15 cellular contexts compared by ENCODE assay signal in genomic region chr17:80100035-80100323, GRCh38. TPM values are rescaled to one million over a fixed set of nuclear protein-coding genes. Genes with fewer than 3 reads are reported as not detected.
DNase-seq lines count a peak whose midpoint lies in the region; ATAC-seq and TF ChIP-seq lines count a peak whose summit lies in the region.
"Had no signal": no experiment of that assay in that cellular context is flagged by ENCODE, and none has a peak within 500 bp of the region (broad histone marks: within the 10 kb centered on the region; RNA-seq: fewer than 3 reads in every experiment).

No MANE protein-coding gene starts in this region.

- no peak overlapping the region for H3K9ac ChIP-seq in BLaER1
- peak overlapping the region; percentile 97; the same call in 1 of the 2 replicates for H3K9ac ChIP-seq in DND-41 (ENCODE audit: low read depth, low read length)

- POLR2A ChIA-PET in activated CD8-positive, alpha-beta T cell treated with anti-CD3 and anti-CD28 coated beads, Interleukin-2, amount 10 ng/mL, durations not matched to agents 7 days and 5 days (lab: Charles Lee), result interaction anchor here (2.1 kb wide), 1 partner anchor 46 kb away, joined by 11 read pairs; no protein-coding TSS in a partner anchor

- H3K79me2 ChIP-seq in DND-41 (ENCODE audit: insufficient read depth, low read length), result peaks cover 15% of the 10 kb centered on the region

- no peak for TF ChIP-seq CTCF in DND-41 (IDR thresholded peaks at IDR 0.05; ENCODE audit: borderline replicate concordance, extremely low read depth, low read length, poor library complexity, severe bottlenecking)
- TF ChIP-seq CTCF in foreskin keratinocyte (conservative IDR thresholded peaks at IDR 0.05), result no peak

- H3K9me3 ChIP-seq in BLaER1 (no peaks in the 10 kb centered on the region), DND-41 (ENCODE audit: insufficient read depth, low read length, severe bottlenecking) (no peaks in the 10 kb centered on the region)
- H3K9me3 ChIP-seq: body of pancreas had no signal

- H3K27me3 Mint-ChIP-seq in activated CD8-positive, alpha-beta T cell treated with anti-CD3 and anti-CD28 coated beads, Interleukin-2, amount 10 ng/mL, durations not matched to agents 7 days and 5 days (ENCODE audit: low read depth), result peaks cover 6% of the 10 kb centered on the region
- peaks cover 0 to 5% (median 0%) of the 10 kb centered on the region in 3 donors for H3K27me3 Mint-ChIP-seq in naive B cell

- no peaks in the 10 kb centered on the region for H4K20me1 ChIP-seq in BLaER1
- H4K20me1 ChIP-seq in DND-41 (ENCODE audit: insufficient read depth, low read length), result no peaks in the 10 kb centered on the region

- H3K9me3 Mint-ChIP-seq in activated CD8-positive, alpha-beta T cell treated with anti-CD3 and anti-CD28 coated beads, Interleukin-2, amount 10 ng/mL, durations not matched to agents 7 days and 5 days (ENCODE audit: insufficient read depth), result no peaks in the 10 kb centered on the region
- no peaks in the 10 kb centered on the region for H3K9me3 Mint-ChIP-seq in naive B cell

- H3K4me1 ChIP-seq in BLaER1 (peaks cover 36% of the 10 kb centered on the region), DND-41 (ENCODE audit: insufficient read depth, low read length) (peaks cover 31% of the 10 kb centered on the region), foreskin keratinocyte (peaks cover 9% of the 10 kb centered on the region)

- H3K4me3 Mint-ChIP-seq in activated CD8-positive, alpha-beta T cell treated with anti-CD3 and anti-CD28 coated beads, Interleukin-2, amount 10 ng/mL, durations not matched to agents 7 days and 5 days, result peak overlapping the region; percentile 82
- H3K4me3 Mint-ChIP-seq in naive B cell, result peak overlapping the region in 6 of 8 donors; percentile 42 to 93 (median 89)

- no peak for DNase-seq in DND-41
- DNase-seq in activated CD8-positive, alpha-beta T cell treated with anti-CD3 and anti-CD28 coated beads, Interleukin-2, amount 10 ng/mL, durations not matched to agents 7 days and 5 days, result no peak
- DNase-seq in naive B cell, result no peak
- no peak for DNase-seq in foreskin keratinocyte
- DNase-seq: activated effector memory CD4-positive, alpha-beta T cell treated with anti-CD3 and anti-CD28 coated beads, Interleukin-2, amount 50 U/mL, for 16 hours; body of pancreas; KG1; kidney glomerular epithelial cell; NCI-H1417; SHP77; small intestine had no signal

- no peaks in the 10 kb centered on the region for H3K36me3 Mint-ChIP-seq in activated CD8-positive, alpha-beta T cell treated with anti-CD3 and anti-CD28 coated beads, Interleukin-2, amount 10 ng/mL, durations not matched to agents 7 days and 5 days (ENCODE audit: low read depth)
- no peaks in the 10 kb centered on the region for H3K36me3 Mint-ChIP-seq in naive B cell

- no peak overlapping the region for H3K4me3 ChIP-seq in BLaER1
- no peak overlapping the region for H3K4me3 ChIP-seq in DND-41 (ENCODE audit: low read depth in 1 of 2, low read length in 2 of 2)
- H3K4me3 ChIP-seq: body of pancreas had no signal

- no peak overlapping the region for H3K27ac ChIP-seq in BLaER1
- H3K27ac ChIP-seq in DND-41 (ENCODE audit: low read length), result no peak overlapping the region
- H3K27ac ChIP-seq in foreskin keratinocyte, result no peak overlapping the region
- H3K27ac ChIP-seq: body of pancreas, HL-60 had no signal

- peak overlapping the region; percentile 91 for H2AFZ ChIP-seq in DND-41 (ENCODE audit: low read depth, low read length)

- no peak for TF ChIP-seq POLR2A in GM18505 (IDR thresholded peaks at IDR 0.05; ENCODE audit: borderline replicate concordance, extremely low read depth, insufficient read depth, insufficient read length)

- peak overlapping the region; percentile 96 for H3K4me2 ChIP-seq in BLaER1
- peak overlapping the region; percentile 97; the same call in 1 of the 2 replicates for H3K4me2 ChIP-seq in DND-41 (ENCODE audit: insufficient read depth, low read length)

- CTCF ChIA-PET in activated CD8-positive, alpha-beta T cell treated with anti-CD3 and anti-CD28 coated beads, Interleukin-2, amount 10 ng/mL, durations not matched to agents 7 days and 5 days (lab: Charles Lee), result interaction anchor here (2.4 to 3.4 kb wide), 2 partner anchors 18 to 91 kb away, joined by 16 to 20 read pairs; no protein-coding TSS in a partner anchor

- H3K27ac Mint-ChIP-seq in activated CD8-positive, alpha-beta T cell treated with anti-CD3 and anti-CD28 coated beads, Interleukin-2, amount 10 ng/mL, durations not matched to agents 7 days and 5 days, result no peak overlapping the region
- peak overlapping the region in 1 of 6 donors; percentile 79 for H3K27ac Mint-ChIP-seq in naive B cell

- no peaks in the 10 kb centered on the region for H3K36me3 ChIP-seq in BLaER1
- no peaks in the 10 kb centered on the region; the same call in 1 of the 2 replicates for H3K36me3 ChIP-seq in DND-41 (ENCODE audit: insufficient read depth, low read length)

- no peaks in the 10 kb centered on the region for H3K27me3 ChIP-seq in BLaER1
- H3K27me3 ChIP-seq in DND-41 (ENCODE audit: insufficient read depth, low read length, poor library complexity), result no peaks in the 10 kb centered on the region
- H3K27me3 ChIP-seq in foreskin keratinocyte, result peaks cover 4% of the 10 kb centered on the region
- H3K27me3 ChIP-seq: body of pancreas had no signal

- ATAC-seq in DND-41 (ENCODE audit: insufficient read depth, low read depth), result no peak
- no peak for ATAC-seq in activated CD8-positive, alpha-beta T cell treated with anti-CD3 and anti-CD28 coated beads, Interleukin-2, amount 10 ng/mL, durations not matched to agents 7 days and 5 days
- no peak for ATAC-seq in naive B cell (ENCODE audit: low read depth in 2 of 2)
- no peak for ATAC-seq in GM18505 (IDR thresholded peaks at IDR 0.05; ENCODE audit: unreplicated experiment)
- ATAC-seq in esophagus mucosa, result no peak
- no peak for ATAC-seq in foreskin keratinocyte
- ATAC-seq: body of pancreas had no signal

- H3K4me1 Mint-ChIP-seq in activated CD8-positive, alpha-beta T cell treated with anti-CD3 and anti-CD28 coated beads, Interleukin-2, amount 10 ng/mL, durations not matched to agents 7 days and 5 days (ENCODE audit: low read depth), result peaks cover 26% of the 10 kb centered on the region
- H3K4me1 Mint-ChIP-seq in naive B cell, result peaks cover 16 to 33% (median 28%) of the 10 kb centered on the region in 3 donors

RNA-seq across cellular contexts. Expression of gene GAA, which starts 1.4 kb away (rescaled TPM):
- total RNA-seq in activated CD8-positive, alpha-beta T cell treated with anti-CD3 and anti-CD28 coated beads, Interleukin-2, amount 10 ng/mL, durations not matched to agents 7 days and 5 days, result 10 to 100 TPM; 18.1 to 22.3 TPM
- polyA plus RNA-seq in naive B cell (ENCODE audit: low read depth in 6 of 6) (10 to 100 TPM in 5 of 6 donors, 1 to 10 TPM in 1; 6.5 to 18.2 (median 14.5) TPM), foreskin keratinocyte (4.0 and 8.0 TPM in 2 replicates)
- total RNA-seq in esophagus mucosa (13.2 TPM), foreskin keratinocyte (4.0 and 8.1 TPM in 2 replicates)

RNA-seq across cellular contexts. Expression of gene EIF4A3, which starts 46.9 kb away (rescaled TPM):
- total RNA-seq in activated CD8-positive, alpha-beta T cell treated with anti-CD3 and anti-CD28 coated beads, Interleukin-2, amount 10 ng/mL, durations not matched to agents 7 days and 5 days, result 100 to 1,000 TPM; 181 to 183 TPM
- polyA plus RNA-seq in naive B cell (ENCODE audit: low read depth in 6 of 6) (10 to 100 TPM; 57.1 to 75.2 (median 64.0) TPM), foreskin keratinocyte (96.1 and 105 TPM in 2 replicates)
- total RNA-seq in esophagus mucosa (93.3 TPM), foreskin keratinocyte (104 and 105 TPM in 2 replicates)
